ENCODE assay signal across 8 cellular contexts in genomic region chr13:33057019-33057785, GRCh38. TPM values are rescaled to one million over a fixed set of nuclear protein-coding genes. Genes with fewer than 3 reads are reported as not detected.
DNase-seq lines count a peak whose midpoint lies in the region; ATAC-seq lines count a peak whose summit lies in the region.

No MANE protein-coding gene starts in this region.

- no peak overlapping the region for H3K4me3 Mint-ChIP-seq in activated CD4-positive, alpha-beta T cell treated with anti-CD3 and anti-CD28 coated beads, Interleukin-2, amount 10 ng/mL, durations not matched to agents 24 days and 14 days

- peak; percentile 24 for DNase-seq in AG08395 (ENCODE audit: low spot score)
- peak; percentile 68 for DNase-seq in H7
- DNase-seq in UCSD-AML1 (lab: John Stamatoyannopoulos, UW; ENCODE audit: unreplicated experiment): peak; percentile 13
- DNase-seq in iris pigment epithelial cell (ENCODE audit: low read depth): peak; percentile 36
- no peak for DNase-seq in activated CD4-positive, alpha-beta T cell treated with anti-CD3 and anti-CD28 coated beads, Interleukin-2, amount 10 ng/mL, durations not matched to agents 24 days and 14 days
- no peak for DNase-seq in foreskin melanocyte

- H3K9me3 Mint-ChIP-seq in activated CD4-positive, alpha-beta T cell treated with anti-CD3 and anti-CD28 coated beads, Interleukin-2, amount 10 ng/mL, durations not matched to agents 24 days and 14 days: peaks cover 8% of the 10 kb centered on the region

- no peaks in the 10 kb centered on the region for H3K36me3 Mint-ChIP-seq in activated CD4-positive, alpha-beta T cell treated with anti-CD3 and anti-CD28 coated beads, Interleukin-2, amount 10 ng/mL, durations not matched to agents 24 days and 14 days (ENCODE audit: low read depth)

- no peaks in the 10 kb centered on the region for H3K4me1 Mint-ChIP-seq in activated CD4-positive, alpha-beta T cell treated with anti-CD3 and anti-CD28 coated beads, Interleukin-2, amount 10 ng/mL, durations not matched to agents 24 days and 14 days

- H3K27me3 ChIP-seq in H7 (ENCODE audit: control insufficient read depth, insufficient read depth, low read length): no peaks in the 10 kb centered on the region

- ATAC-seq in HG03378 (IDR thresholded peaks at IDR 0.05; ENCODE audit: unreplicated experiment): no peak
- no peak for ATAC-seq in HG02938 (IDR thresholded peaks at IDR 0.05; ENCODE audit: unreplicated experiment)

- no peak overlapping the region for H3K27ac Mint-ChIP-seq in activated CD4-positive, alpha-beta T cell treated with anti-CD3 and anti-CD28 coated beads, Interleukin-2, amount 10 ng/mL, durations not matched to agents 24 days and 14 days

- H3K36me3 ChIP-seq in H7 (replicated peaks; ENCODE audit: control insufficient read depth, insufficient read depth, low read length): no peaks in the 10 kb centered on the region

- intact Hi-C loops in activated CD4-positive, alpha-beta T cell treated with anti-CD3 and anti-CD28 coated beads, Interleukin-2, amount 10 ng/mL, durations not matched to agents 24 days and 14 days (cut with micrococcal nuclease): no loop called here

- no peak overlapping the region for H3K4me3 ChIP-seq in H7 (ENCODE audit: insufficient read depth, low read depth, low read length)

- no peaks in the 10 kb centered on the region for H3K27me3 Mint-ChIP-seq in activated CD4-positive, alpha-beta T cell treated with anti-CD3 and anti-CD28 coated beads, Interleukin-2, amount 10 ng/mL, durations not matched to agents 24 days and 14 days

RNA-seq across cellular contexts. Expression of gene KL, which starts 41.0 kb away (rescaled TPM):
- total RNA-seq in H7 (2014; rRNA removed; shearing (Covaris generic)): not detected in 2 replicates
- total RNA-seq in activated CD4-positive, alpha-beta T cell treated with anti-CD3 and anti-CD28 coated beads, Interleukin-2, amount 10 ng/mL, durations not matched to agents 24 days and 14 days: 0.59 and 0.75 TPM in 2 replicates

Comparison
In these comparisons a context has a peak if more than half of its experiments do, and no peak if none do; other contexts are left out.
1. DNase-seq: peak in AG08395 (single experiment), H7 (single experiment), UCSD-AML1 (single experiment) and iris pigment epithelial cell (single experiment); none in activated CD4-positive, alpha-beta T cell treated with anti-CD3 and anti-CD28 coated beads, Interleukin-2, amount 10 ng/mL, durations not matched to agents 24 days and 14 days (single experiment) and foreskin melanocyte (single experiment).